17 cellular contexts compared by ENCODE assay signal in genomic region chr18:13463526-13463925, GRCh38.
DNase-seq lines count a peak whose midpoint lies in the region; ATAC-seq lines count a peak whose summit lies in the region.
"Had no signal": no experiment of that assay in that cellular context is flagged by ENCODE, and none has a peak within 500 bp of the region (broad histone marks: within the 10 kb centered on the region; RNA-seq: fewer than 3 reads in every experiment).

No MANE protein-coding gene starts in this region.

- H4K20me1 ChIP-seq in BLaER1 treated with 17β-estradiol and CSF1 and Interleukin-3, amounts not matched to agents 10 nM and 100 nM, result no peaks in the 10 kb centered on the region

- CTCF ChIA-PET in CD8-positive, alpha-beta memory T cell (lab: Charles Lee), result interaction anchor here (0.7 kb wide), 1 partner anchor 247 kb away, joined by 3 read pairs; no protein-coding TSS in a partner anchor

- H3K36me3 Mint-ChIP-seq in CD8-positive, alpha-beta memory T cell, result peaks cover 8 to 17% (median 10%) of the 10 kb centered on the region in 3 donors
- peaks cover 32% of the 10 kb centered on the region for H3K36me3 Mint-ChIP-seq in activated T-helper 2 cell treated with anti-CD3 and anti-CD28 coated beads, Interferon-gamma antibody, Interleukin-2, Interleukin-4, amounts not matched to agents 10 μg/mL and 5 μg/mL and 100 μg/mL, durations not matched to agents 14 hours and 24 hours and 36 hours (ENCODE audit: low read depth)
- peaks cover 6 to 14% of the 10 kb centered on the region in 2 donors for H3K36me3 Mint-ChIP-seq in naive B cell

- H3K9me3 ChIP-seq in BLaER1 treated with 17β-estradiol and CSF1 and Interleukin-3, amounts not matched to agents 10 nM and 100 nM (replicated peaks in 1 of 11), result peaks cover 24 to 49% (median 43%) of the 10 kb centered on the region in 11 experiments; a peak in 21 of 22 replicates
- H3K9me3 ChIP-seq in CD8-positive, alpha-beta memory T cell (ENCODE audit: low read length), result peaks cover 5% of the 10 kb centered on the region
- H3K9me3 ChIP-seq: Caco-2 had no signal

- peaks cover 0 to 42% (median 30%) of the 10 kb centered on the region in 11 experiments; a peak in 17 of 22 replicates for H3K36me3 ChIP-seq in BLaER1 treated with 17β-estradiol and CSF1 and Interleukin-3, amounts not matched to agents 10 nM and 100 nM
- no peaks in the 10 kb centered on the region for H3K36me3 ChIP-seq in CD8-positive, alpha-beta memory T cell (ENCODE audit: insufficient read depth, low read length)

- peak overlapping the region; percentile 82 to 95 (median 90) for H3K27ac Mint-ChIP-seq in CD8-positive, alpha-beta memory T cell
- peak overlapping the region; percentile 19 for H3K27ac Mint-ChIP-seq in activated T-helper 2 cell treated with anti-CD3 and anti-CD28 coated beads, Interferon-gamma antibody, Interleukin-2, Interleukin-4, amounts not matched to agents 10 μg/mL and 5 μg/mL and 100 μg/mL, durations not matched to agents 14 hours and 24 hours and 36 hours
- H3K27ac Mint-ChIP-seq in naive B cell, result peak overlapping the region; percentile 82 to 97 (median 90)
- H3K27ac Mint-ChIP-seq: mesothelial cell of epicardium; progenitor cell of endocrine pancreas; stimulated activated naive B cell treated with anti-CD40 and anti-IgM and Interleukin-4, amounts not matched to agents 10 μg/mL and 1 μg/mL and 100 μg/mL, for 72 hours had no signal

- peak overlapping the region in 9 of 11 experiments; percentile 88 to 98 (median 92); a peak in 18 of 22 replicates for H3K27ac ChIP-seq in BLaER1 treated with 17β-estradiol and CSF1 and Interleukin-3, amounts not matched to agents 10 nM and 100 nM
- no peak overlapping the region for H3K27ac ChIP-seq in CD8-positive, alpha-beta memory T cell (ENCODE audit: low read depth, low read length)
- H3K27ac ChIP-seq: SK-N-MC, VCaP had no signal

- H3K9me3 Mint-ChIP-seq in CD8-positive, alpha-beta memory T cell, result peaks cover 2 to 18% (median 5%) of the 10 kb centered on the region in 5 donors
- peaks cover 18% of the 10 kb centered on the region for H3K9me3 Mint-ChIP-seq in activated T-helper 2 cell treated with anti-CD3 and anti-CD28 coated beads, Interferon-gamma antibody, Interleukin-2, Interleukin-4, amounts not matched to agents 10 μg/mL and 5 μg/mL and 100 μg/mL, durations not matched to agents 14 hours and 24 hours and 36 hours
- peaks cover 0 to 16% (median 9%) of the 10 kb centered on the region in 7 donors for H3K9me3 Mint-ChIP-seq in naive B cell

- intact Hi-C loops in activated T-helper 2 cell treated with anti-CD3 and anti-CD28 coated beads, Interferon-gamma antibody, Interleukin-2, Interleukin-4, amounts not matched to agents 10 μg/mL and 5 μg/mL and 100 μg/mL, durations not matched to agents 14 hours and 24 hours and 36 hours (cut with micrococcal nuclease), result no loop called here

- POLR2A ChIA-PET in CD8-positive, alpha-beta memory T cell (lab: Charles Lee), result no interaction called here

- H3K4me3 ChIP-seq in BLaER1 treated with 17β-estradiol and CSF1 and Interleukin-3, amounts not matched to agents 10 nM and 100 nM, result no peak overlapping the region
- no peak overlapping the region for H3K4me3 ChIP-seq in CD8-positive, alpha-beta memory T cell (ENCODE audit: low read length)
- H3K4me3 ChIP-seq: SK-N-MC had no signal

- ATAC-seq in naive B cell (ENCODE audit: low read depth in 2 of 2), result no peak
- ATAC-seq: HepG2; stimulated activated naive B cell treated with anti-CD40 and anti-IgM and Interleukin-4, amounts not matched to agents 10 μg/mL and 1 μg/mL and 100 μg/mL, for 72 hours had no signal

- no peaks in the 10 kb centered on the region for H3K27me3 ChIP-seq in BLaER1 treated with 17β-estradiol and CSF1 and Interleukin-3, amounts not matched to agents 10 nM and 100 nM
- H3K27me3 ChIP-seq in CD8-positive, alpha-beta memory T cell (ENCODE audit: insufficient read depth, low read length, poor library complexity, severe bottlenecking), result no peaks in the 10 kb centered on the region

- DNase-seq in CD8-positive, alpha-beta memory T cell, result no peak
- no peak for DNase-seq in activated T-helper 2 cell treated with anti-CD3 and anti-CD28 coated beads, Interferon-gamma antibody, Interleukin-2, Interleukin-4, amounts not matched to agents 10 μg/mL and 5 μg/mL and 100 μg/mL, durations not matched to agents 14 hours and 24 hours and 36 hours (ENCODE audit: low spot score)
- DNase-seq in naive B cell (no peak), RPMI8226 (no peak), DMS153 treated with DMSO at 0.1 percent for 48 hours (lab: John Stamatoyannopoulos, UW; ENCODE audit: unreplicated experiment) (no peak), NCI-H345 (lab: John Stamatoyannopoulos, UW) (no peak)
- DNase-seq: activated gamma-delta T cell treated with Interleukin-2 at 50 U/mL for 16 hours; Caco-2; central memory CD4-positive, alpha-beta T cell; NCI-H2227 treated with DMSO at 0.1 percent for 48 hours; stimulated activated naive B cell treated with anti-CD40 and anti-IgM and Interleukin-4, amounts not matched to agents 10 μg/mL and 1 μg/mL and 100 μg/mL, for 72 hours had no signal

- H3K4me3 Mint-ChIP-seq in CD8-positive, alpha-beta memory T cell, result peak overlapping the region; percentile 52 to 98 (median 92)
- no peak overlapping the region for H3K4me3 Mint-ChIP-seq in activated T-helper 2 cell treated with anti-CD3 and anti-CD28 coated beads, Interferon-gamma antibody, Interleukin-2, Interleukin-4, amounts not matched to agents 10 μg/mL and 5 μg/mL and 100 μg/mL, durations not matched to agents 14 hours and 24 hours and 36 hours (ENCODE audit: low read depth)
- H3K4me3 Mint-ChIP-seq in naive B cell, result peak overlapping the region in 3 of 8 donors; percentile 26 to 91 (median 30)
- H3K4me3 Mint-ChIP-seq: mesothelial cell of epicardium; stimulated activated naive B cell treated with anti-CD40 and anti-IgM and Interleukin-4, amounts not matched to agents 10 μg/mL and 1 μg/mL and 100 μg/mL, for 72 hours had no signal

- peaks cover 43 to 65% (median 58%) of the 10 kb centered on the region in 3 donors for H3K4me1 Mint-ChIP-seq in CD8-positive, alpha-beta memory T cell
- H3K4me1 Mint-ChIP-seq in activated T-helper 2 cell treated with anti-CD3 and anti-CD28 coated beads, Interferon-gamma antibody, Interleukin-2, Interleukin-4, amounts not matched to agents 10 μg/mL and 5 μg/mL and 100 μg/mL, durations not matched to agents 14 hours and 24 hours and 36 hours (ENCODE audit: low read depth), result peaks cover 33% of the 10 kb centered on the region
- peaks cover 31 to 49% (median 48%) of the 10 kb centered on the region in 3 donors for H3K4me1 Mint-ChIP-seq in naive B cell
- H3K4me1 Mint-ChIP-seq: mesothelial cell of epicardium had no signal

- peak overlapping the region; percentile 61 to 96 (median 88) for H3K4me2 ChIP-seq in BLaER1 treated with 17β-estradiol and CSF1 and Interleukin-3, amounts not matched to agents 10 nM and 100 nM

- H3K27me3 Mint-ChIP-seq in CD8-positive, alpha-beta memory T cell, result no peaks in the 10 kb centered on the region
- H3K27me3 Mint-ChIP-seq in activated T-helper 2 cell treated with anti-CD3 and anti-CD28 coated beads, Interferon-gamma antibody, Interleukin-2, Interleukin-4, amounts not matched to agents 10 μg/mL and 5 μg/mL and 100 μg/mL, durations not matched to agents 14 hours and 24 hours and 36 hours (ENCODE audit: low read depth), result no peaks in the 10 kb centered on the region
- no peaks in the 10 kb centered on the region for H3K27me3 Mint-ChIP-seq in naive B cell
- H3K27me3 Mint-ChIP-seq: progenitor cell of endocrine pancreas had no signal

- peak overlapping the region in 7 of 11 experiments; percentile 58 to 89 (median 82); a peak in 12 of 22 replicates for H3K9ac ChIP-seq in BLaER1 treated with 17β-estradiol and CSF1 and Interleukin-3, amounts not matched to agents 10 nM and 100 nM

- H3K4me1 ChIP-seq in BLaER1 treated with 17β-estradiol and CSF1 and Interleukin-3, amounts not matched to agents 10 nM and 100 nM, result peaks cover 59 to 80% (median 68%) of the 10 kb centered on the region in 10 experiments
- H3K4me1 ChIP-seq in CD8-positive, alpha-beta memory T cell (ENCODE audit: insufficient read depth, low read length), result peaks cover 42% of the 10 kb centered on the region
- H3K4me1 ChIP-seq: Caco-2 had no signal

Comparison
In these comparisons a context has a peak if more than half of its experiments do, and no peak if none do; other contexts are left out.
1. H3K27ac Mint-ChIP-seq: peak in every context shown above with its lines; median percentile 90 in naive B cell; 90 in CD8-positive, alpha-beta memory T cell; 19 in activated T-helper 2 cell treated with anti-CD3 and anti-CD28 coated beads, Interferon-gamma antibody, Interleukin-2, Interleukin-4, amounts not matched to agents 10 μg/mL and 5 μg/mL and 100 μg/mL, durations not matched to agents 14 hours and 24 hours and 36 hours.